In genomic region chr7:152038410-152038809, GRCh38 we compare ENCODE assay signal across 1 cellular context. TPM values are rescaled to one million over a fixed set of nuclear protein-coding genes. Genes with fewer than 3 reads are reported as not detected.
"Had no signal": no experiment of that assay in that cellular context is flagged by ENCODE, and none has a peak within 500 bp of the region (broad histone marks: within the 10 kb centered on the region; RNA-seq: fewer than 3 reads in every experiment).

No MANE protein-coding gene starts in this region.

RNA-seq across cellular contexts. Expression of gene GALNT11, which starts 12.9 kb away (rescaled TPM):
- total RNA-seq: OCI-LY7 had no signal
